20 cellular contexts compared by ENCODE assay signal in genomic region chr1:15625224-15625917, GRCh38. TPM values are rescaled to one million over a fixed set of nuclear protein-coding genes. Genes with fewer than 3 reads are reported as not detected.
DNase-seq lines count a peak whose midpoint lies in the region; ATAC-seq and TF ChIP-seq lines count a peak whose summit lies in the region.
"Had no signal": no experiment of that assay in that cellular context is flagged by ENCODE, and none has a peak within 500 bp of the region (broad histone marks: within the 10 kb centered on the region; RNA-seq: fewer than 3 reads in every experiment).

No MANE protein-coding gene starts in this region.

- ATAC-seq in HG02981 (IDR thresholded peaks at IDR 0.05; ENCODE audit: unreplicated experiment), result no peak

- DNase-seq in G401 (ENCODE audit: low spot score) (peak; percentile 46), cerebellar cortex (ENCODE audit: low spot score) (peak; percentile 33), nephron progenitor cell (no peak), GM13976 (ENCODE audit: low spot score) (no peak), cortex of kidney (lab: John Stamatoyannopoulos, UW) (no peak)
- DNase-seq: activated CD4-positive, alpha-beta memory T cell treated with anti-CD3 and anti-CD28 coated beads, Interleukin-2, amount 10 ng/mL, durations not matched to agents 7 days and 5 days; activated naive CD8-positive, alpha-beta T cell treated with anti-CD3 and anti-CD28 coated beads, Interleukin-2, amount 10 ng/mL, durations not matched to agents 7 days and 5 days; brain microvascular endothelial cell; dermis blood vessel endothelial cell; foreskin fibroblast; Kasumi-1; kidney; NCI-H1436; NCI-H748 treated with DMSO at 0.1 percent for 48 hours; stimulated activated CD4-positive, alpha-beta T cell treated with anti-CD3 and anti-CD28 coated beads, Interleukin-12 subunit alpha, Interleukin-12 subunit beta, amount 100 ng/mL, for 4 hours had no signal

- peak overlapping the region; percentile 96 for H3K27ac Mint-ChIP-seq in nephron progenitor cell
- H3K27ac Mint-ChIP-seq: activated CD4-positive, alpha-beta memory T cell treated with anti-CD3 and anti-CD28 coated beads, Interleukin-2, amount 10 ng/mL, durations not matched to agents 7 days and 5 days; T-helper 1 cell treated with Interleukin-12 subunit alpha and Interleukin-12 subunit beta and Interleukin-4 antibody, amounts not matched to agents 30 μg/mL and 1 μg/mL, for 36 hours had no signal

- peak overlapping the region; percentile 57 for H3K27ac ChIP-seq in C4-2B
- H3K27ac ChIP-seq: brain microvascular endothelial cell, epithelial cell of prostate, SJSA1 had no signal

- no peak overlapping the region for H3K4me3 Mint-ChIP-seq in nephron progenitor cell
- H3K4me3 Mint-ChIP-seq: activated CD4-positive, alpha-beta memory T cell treated with anti-CD3 and anti-CD28 coated beads, Interleukin-2, amount 10 ng/mL, durations not matched to agents 7 days and 5 days; activated naive CD8-positive, alpha-beta T cell treated with anti-CD3 and anti-CD28 coated beads, Interleukin-2, amount 10 ng/mL, durations not matched to agents 7 days and 5 days; T-helper 1 cell treated with Interleukin-12 subunit alpha and Interleukin-12 subunit beta and Interleukin-4 antibody, amounts not matched to agents 30 μg/mL and 1 μg/mL, for 36 hours had no signal

- H3K4me1 Mint-ChIP-seq in nephron progenitor cell, result peaks cover 65% of the 10 kb centered on the region

- TF ChIP-seq CTCF in C4-2B (conservative IDR thresholded peaks at IDR 0.05) (no peak), nephron progenitor cell (IDR thresholded peaks at IDR 0.05) (no peak), GM13976 (IDR thresholded peaks at IDR 0.05; ENCODE audit: borderline replicate concordance, control extremely low read depth, extremely low read depth, insufficient read depth, missing control alignments) (no peak)

- H3K9me3 Mint-ChIP-seq in nephron progenitor cell, result no peaks in the 10 kb centered on the region
- H3K9me3 Mint-ChIP-seq: activated CD4-positive, alpha-beta memory T cell treated with anti-CD3 and anti-CD28 coated beads, Interleukin-2, amount 10 ng/mL, durations not matched to agents 7 days and 5 days; activated naive CD8-positive, alpha-beta T cell treated with anti-CD3 and anti-CD28 coated beads, Interleukin-2, amount 10 ng/mL, durations not matched to agents 7 days and 5 days; T-helper 1 cell treated with Interleukin-12 subunit alpha and Interleukin-12 subunit beta and Interleukin-4 antibody, amounts not matched to agents 30 μg/mL and 1 μg/mL, for 36 hours had no signal

- no peaks in the 10 kb centered on the region for H3K27me3 Mint-ChIP-seq in nephron progenitor cell (ENCODE audit: low read depth, poor library complexity)
- H3K27me3 Mint-ChIP-seq: activated CD4-positive, alpha-beta memory T cell treated with anti-CD3 and anti-CD28 coated beads, Interleukin-2, amount 10 ng/mL, durations not matched to agents 7 days and 5 days; activated naive CD8-positive, alpha-beta T cell treated with anti-CD3 and anti-CD28 coated beads, Interleukin-2, amount 10 ng/mL, durations not matched to agents 7 days and 5 days had no signal

- peaks cover 35% of the 10 kb centered on the region for H3K36me3 Mint-ChIP-seq in nephron progenitor cell (ENCODE audit: low read depth)

- in situ Hi-C loops in G401 (cut with HindIII; ENCODE audit: low sequenced_read_pairs), result no loop called here
- in situ Hi-C loops in GM13976 (cut with MboI; ENCODE audit: low sequenced_read_pairs, unreplicated experiment), result no loop called here

RNA-seq across cellular contexts. Expression of gene DDI2, which starts 8.1 kb away (rescaled TPM):
- total RNA-seq in G401 (2014; rRNA removed; shearing (Covaris generic)), result 6.5 and 9.9 TPM in 2 replicates

RNA-seq across cellular contexts. Expression of gene AGMAT, which starts 40.5 kb away (rescaled TPM):
- total RNA-seq in G401 (2014; rRNA removed; shearing (Covaris generic)), result 2.0 and 2.6 TPM in 2 replicates

RNA-seq across cellular contexts. Expression of gene PLEKHM2, which starts 58.7 kb away (rescaled TPM):
- total RNA-seq in G401 (2014; rRNA removed; shearing (Covaris generic)), result 46.1 and 47.5 TPM in 2 replicates

Comparison
In these comparisons a context has a peak if more than half of its experiments do, and no peak if none do; other contexts are left out.
1. DNase-seq: peak in G401 (single experiment) and cerebellar cortex (single experiment); none in nephron progenitor cell (single experiment), GM13976 (single experiment) and cortex of kidney (single experiment).